21 cellular contexts compared by ENCODE assay signal in the genomic region with DNA sequence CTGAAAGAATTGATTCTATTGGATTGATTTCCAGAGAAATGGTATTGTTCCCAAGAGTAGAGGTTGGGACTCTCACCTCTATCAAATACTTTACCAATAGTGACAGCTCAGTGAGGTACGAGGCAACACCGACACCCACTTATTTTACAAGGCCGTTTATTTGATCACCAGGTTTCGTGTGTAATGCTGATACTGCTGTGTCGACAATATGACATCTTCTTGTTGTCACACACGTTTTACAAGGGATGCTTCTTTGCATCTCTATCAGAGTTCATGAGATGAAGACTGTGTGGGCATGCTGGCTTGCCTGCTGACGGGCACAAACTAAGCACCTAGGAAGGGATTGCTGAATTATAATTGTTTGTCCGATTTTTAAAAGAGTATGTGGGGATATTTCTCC.
DNase-seq lines count a peak whose midpoint lies in the region; ATAC-seq, FAIRE-seq and TF ChIP-seq lines count a peak whose summit lies in the region.
"Had no signal": no experiment of that assay in that cellular context is flagged by ENCODE, and none has a peak within 500 bp of the region (broad histone marks: within the 10 kb centered on the region; RNA-seq: fewer than 3 reads in every experiment).

No MANE protein-coding gene starts in this region.

- intact Hi-C loops in ovary (cut with DNase I) (no loop called here), colonic mucosa (cut with DNase I) (no loop called here)

- CTCF ChIA-PET in A549 (lab: Yijun Ruan, JAX): no interaction called here

- H3K9me3 ChIP-seq in A549: no peaks in the 10 kb centered on the region
- no peaks in the 10 kb centered on the region for H3K9me3 ChIP-seq in parathyroid adenoma (ENCODE audit: control insufficient read depth, low read length)
- H3K9me3 ChIP-seq in ovary: no peaks in the 10 kb centered on the region
- H3K9me3 ChIP-seq in colonic mucosa: no peaks in the 10 kb centered on the region
- H3K9me3 ChIP-seq: BLaER1 treated with 17β-estradiol and CSF1 and Interleukin-3, amounts not matched to agents 10 nM and 100 nM; Caco-2 had no signal

- TF ChIP-seq POLR2A in A549 (IDR thresholded peaks at IDR 0.05; ENCODE audit: low read length) (no peak), GM12892 (IDR thresholded peaks at IDR 0.05; ENCODE audit: low read depth, low read length) (no peak), ovary (IDR thresholded peaks at IDR 0.05) (no peak)

- H3K9ac ChIP-seq in parathyroid adenoma (no peak overlapping the region), colonic mucosa (ENCODE audit: low read depth in 2 of 2, low read length in 2 of 2) (no peak overlapping the region)
- H3K9ac ChIP-seq: BLaER1 treated with 17β-estradiol and CSF1 and Interleukin-3, amounts not matched to agents 10 nM and 100 nM had no signal

- TF ChIP-seq CTCF in A549 (IDR thresholded peaks at IDR 0.05): no peak
- TF ChIP-seq CTCF in parathyroid adenoma (IDR thresholded peaks at IDR 0.05): no peak
- TF ChIP-seq CTCF in ovary (IDR thresholded peaks at IDR 0.05): no peak
- no peak for TF ChIP-seq CTCF in colonic mucosa (IDR thresholded peaks at IDR 0.05)

- DNase-seq in A549 (ENCODE audit: low read depth in 1 of 2, low spot score in 1 of 2): no peak
- no peak for DNase-seq in GM12892 (ENCODE audit: insufficient read length)
- no peak for DNase-seq in ovary
- no peak for DNase-seq in colonic mucosa
- DNase-seq: 8988T; AML-193; Caco-2; Calu3; CD4-positive, alpha-beta T cell; CD8-positive, alpha-beta T cell; DMS79 treated with DMSO at 0.1 percent for 48 hours; GF-D8 had no signal

- POLR2A ChIA-PET in A549 (lab: Yijun Ruan, JAX): no interaction called here

- H2AFZ ChIP-seq in parathyroid adenoma: peak overlapping the region; percentile 6

- H3K4me2 ChIP-seq in A549 (no peak overlapping the region), parathyroid adenoma (ENCODE audit: low read length) (no peak overlapping the region)
- H3K4me2 ChIP-seq: BLaER1 treated with 17β-estradiol and CSF1 and Interleukin-3, amounts not matched to agents 10 nM and 100 nM had no signal

- no peaks in the 10 kb centered on the region for H3K79me2 ChIP-seq in parathyroid adenoma

- H3K4me1 ChIP-seq in A549: no peaks in the 10 kb centered on the region
- peaks cover 19% of the 10 kb centered on the region for H3K4me1 ChIP-seq in parathyroid adenoma
- H3K4me1 ChIP-seq in ovary (ENCODE audit: insufficient read depth): no peaks in the 10 kb centered on the region
- no peaks in the 10 kb centered on the region for H3K4me1 ChIP-seq in colonic mucosa
- H3K4me1 ChIP-seq: BLaER1 treated with 17β-estradiol and CSF1 and Interleukin-3, amounts not matched to agents 10 nM and 100 nM had no signal

- H3K36me3 ChIP-seq in parathyroid adenoma (ENCODE audit: control insufficient read depth, insufficient read depth, low read length) (no peaks in the 10 kb centered on the region), ovary (no peaks in the 10 kb centered on the region), colonic mucosa (no peaks in the 10 kb centered on the region)
- H3K36me3 ChIP-seq: BLaER1 treated with 17β-estradiol and CSF1 and Interleukin-3, amounts not matched to agents 10 nM and 100 nM had no signal

- TF ChIP-seq RAD21 in A549 (conservative IDR thresholded peaks at IDR 0.05 in 1 of 2, IDR thresholded peaks at IDR 0.05 in 1 of 2): no peak

- TF ChIP-seq EP300 in A549 (IDR thresholded peaks at IDR 0.05): no peak
- TF ChIP-seq EP300 in ovary (IDR thresholded peaks at IDR 0.05): no peak

- no peak overlapping the region for H3K27ac ChIP-seq in A549
- no peak overlapping the region for H3K27ac ChIP-seq in parathyroid adenoma
- H3K27ac ChIP-seq in ovary: no peak overlapping the region
- no peak overlapping the region for H3K27ac ChIP-seq in colonic mucosa
- H3K27ac ChIP-seq: BLaER1 treated with 17β-estradiol and CSF1 and Interleukin-3, amounts not matched to agents 10 nM and 100 nM; C4-2B had no signal

- ATAC-seq in A549: no peak
- ATAC-seq: CD8-positive, alpha-beta T cell had no signal

- 56% methylated on average over 8 of the region's 8 CpGs for WGBS in A549 (ENCODE audit: missing lambda C conversion rate)
- WGBS in ovary, 3 donors: 73 to 78% (median 77%) methylated on average over 8 of the region's 8 CpGs

- no peak for FAIRE-seq in A549 (lab: Jason Lieb, UNC)
- peak; percentile 61 for FAIRE-seq in GM12892 (lab: Jason Lieb, UNC)
- FAIRE-seq: A204.1, D721Med, G401.6, GM12891, GM18507, GM19239 had no signal

- H3K27me3 ChIP-seq in parathyroid adenoma (ENCODE audit: control insufficient read depth, insufficient read depth, low read length): no peaks in the 10 kb centered on the region
- H3K27me3 ChIP-seq in ovary: no peaks in the 10 kb centered on the region
- no peaks in the 10 kb centered on the region for H3K27me3 ChIP-seq in colonic mucosa

- no peak overlapping the region for H3K4me3 ChIP-seq in A549
- no peak overlapping the region for H3K4me3 ChIP-seq in parathyroid adenoma (ENCODE audit: low read depth, low read length)
- no peak overlapping the region for H3K4me3 ChIP-seq in ovary
- no peak overlapping the region for H3K4me3 ChIP-seq in colonic mucosa
- H3K4me3 ChIP-seq: BLaER1 treated with 17β-estradiol and CSF1 and Interleukin-3, amounts not matched to agents 10 nM and 100 nM had no signal

TF ChIP-seq in A549, 52 proteins besides CTCF, POLR2A, EP300 and RAD21:
- TF ChIP-seq CBX8 (IDR thresholded peaks at IDR 0.05): no peak
- peak; percentile 64 for TF ChIP-seq MAFK (IDR thresholded peaks at IDR 0.05; ENCODE audit: partially characterized antibody)
